9 cellular contexts compared by ENCODE assay signal in genomic region chr15:83092309-83092976, GRCh38. TPM values are rescaled to one million over a fixed set of nuclear protein-coding genes. Genes with fewer than 3 reads are reported as not detected.
DNase-seq lines count a peak whose midpoint lies in the region; ATAC-seq, FAIRE-seq and TF ChIP-seq lines count a peak whose summit lies in the region.
"Had no signal": no experiment of that assay in that cellular context is flagged by ENCODE, and none has a peak within 500 bp of the region (broad histone marks: within the 10 kb centered on the region; RNA-seq: fewer than 3 reads in every experiment).

No MANE protein-coding gene starts in this region.

- intact Hi-C loops in mammary epithelial cell (cut with micrococcal nuclease): no loop called here
- intact Hi-C loops in breast epithelium (cut with DNase I; ENCODE audit: low total_unique reads): no loop called here
- intact Hi-C loops in body of pancreas (cut with DNase I): no loop called here
- intact Hi-C loops in naive thymus-derived CD4-positive, alpha-beta T cell (cut with micrococcal nuclease): no loop called here

- CTCF ChIA-PET in mammary epithelial cell (lab: Charles Lee; ENCODE audit: low non-redundant PET): no interaction called here
- CTCF ChIA-PET in naive thymus-derived CD4-positive, alpha-beta T cell (lab: Charles Lee): no interaction called here

- H3K36me3 Mint-ChIP-seq in naive thymus-derived CD4-positive, alpha-beta T cell: no peaks in the 10 kb centered on the region

- H3K27ac ChIP-seq in mammary epithelial cell (ENCODE audit: insufficient read depth, low read depth, low read length): no peak overlapping the region
- H3K27ac ChIP-seq in breast epithelium: no peak overlapping the region
- H3K27ac ChIP-seq in body of pancreas: peak overlapping the region in 1 of 4 donors; percentile 37
- H3K27ac ChIP-seq in naive thymus-derived CD4-positive, alpha-beta T cell (ENCODE audit: low read depth, low read length): no peak overlapping the region
- no peak overlapping the region for H3K27ac ChIP-seq in effector memory CD4-positive, alpha-beta T cell (ENCODE audit: insufficient read depth, low read length, poor library complexity, severe bottlenecking)
- H3K27ac ChIP-seq: VCaP had no signal

- peaks cover 0 to 6% (median 5%) of the 10 kb centered on the region in 7 donors for H3K4me1 Mint-ChIP-seq in naive thymus-derived CD4-positive, alpha-beta T cell

- in situ Hi-C loops in mammary epithelial cell (cut with MboI; ENCODE audit: low sequenced_read_pairs in 2 of 2): no loop called here

- H3K27me3 ChIP-seq in mammary epithelial cell (ENCODE audit: insufficient read depth, low read length) (no peaks in the 10 kb centered on the region), breast epithelium (no peaks in the 10 kb centered on the region), body of pancreas (no peaks in the 10 kb centered on the region)
- no peaks in the 10 kb centered on the region for H3K27me3 ChIP-seq in naive thymus-derived CD4-positive, alpha-beta T cell (ENCODE audit: control insufficient read depth in 2 of 2, insufficient read depth in 2 of 2, low read length in 2 of 2)
- H3K27me3 ChIP-seq in effector memory CD4-positive, alpha-beta T cell (replicated peaks; ENCODE audit: control insufficient read depth, insufficient read depth, low read length, poor library complexity, severe bottlenecking): no peaks in the 10 kb centered on the region

- H3K9me3 ChIP-seq in mammary epithelial cell (replicated peaks; ENCODE audit: insufficient read depth, low read length) (no peaks in the 10 kb centered on the region), breast epithelium (no peaks in the 10 kb centered on the region), body of pancreas (peaks cover 0 to 1% (median 0%) of the 10 kb centered on the region in 3 donors)
- no peaks in the 10 kb centered on the region for H3K9me3 ChIP-seq in naive thymus-derived CD4-positive, alpha-beta T cell (ENCODE audit: control insufficient read depth in 2 of 3, low read length in 3 of 3)
- no peaks in the 10 kb centered on the region for H3K9me3 ChIP-seq in effector memory CD4-positive, alpha-beta T cell (ENCODE audit: control insufficient read depth, low read length)

- DNase-seq in mammary epithelial cell (peak; percentile 27), breast epithelium (ENCODE audit: low spot score in 2 of 2) (no peak), body of pancreas (peak in 2 of 4 donors; percentile 25 to 68), amniotic stem cell (lab: John Stamatoyannopoulos, UW) (no peak), urothelium cell line (ENCODE audit: low spot score) (no peak)
- DNase-seq in naive thymus-derived CD4-positive, alpha-beta T cell: no peak
- no peak for DNase-seq in effector memory CD4-positive, alpha-beta T cell

- TF ChIP-seq CTCF in mammary epithelial cell (conservative IDR thresholded peaks at IDR 0.05 in 1 of 2, IDR thresholded peaks at IDR 0.05 in 1 of 2; ENCODE audit: extremely low read depth in 1 of 2, insufficient read depth in 1 of 2, low read depth in 1 of 2, low read length in 2 of 2): no peak
- TF ChIP-seq CTCF in breast epithelium (IDR thresholded peaks at IDR 0.05): no peak
- TF ChIP-seq CTCF in body of pancreas (IDR thresholded peaks at IDR 0.05): no peak

- no peak overlapping the region for H3K27ac Mint-ChIP-seq in naive thymus-derived CD4-positive, alpha-beta T cell

- FAIRE-seq in urothelium cell line (lab: Jason Lieb, UNC): no peak

- H3K4me3 ChIP-seq in mammary epithelial cell (replicated peaks in 1 of 3; ENCODE audit: insufficient read depth in 1 of 3, low read depth in 2 of 3, low read length in 3 of 3): no peak overlapping the region
- H3K4me3 ChIP-seq in breast epithelium: no peak overlapping the region
- no peak overlapping the region for H3K4me3 ChIP-seq in body of pancreas
- no peak overlapping the region for H3K4me3 ChIP-seq in naive thymus-derived CD4-positive, alpha-beta T cell (ENCODE audit: low read length)
- H3K4me3 ChIP-seq in effector memory CD4-positive, alpha-beta T cell (ENCODE audit: insufficient read depth, low read depth, low read length, poor library complexity, severe bottlenecking): no peak overlapping the region

- ATAC-seq in HG03521 (IDR thresholded peaks at IDR 0.05; ENCODE audit: unreplicated experiment): peak; percentile 85
- no peak for ATAC-seq in body of pancreas
- ATAC-seq in naive thymus-derived CD4-positive, alpha-beta T cell: peak; percentile 84

- no peak overlapping the region for H3K4me2 ChIP-seq in mammary epithelial cell (ENCODE audit: insufficient read depth, low read depth, low read length)

- H3K36me3 ChIP-seq in mammary epithelial cell (ENCODE audit: insufficient read depth, low read length): no peaks in the 10 kb centered on the region
- no peaks in the 10 kb centered on the region for H3K36me3 ChIP-seq in breast epithelium
- no peaks in the 10 kb centered on the region for H3K36me3 ChIP-seq in body of pancreas (replicated peaks in 1 of 2; ENCODE audit: insufficient read depth in 1 of 2, low read depth in 2 of 2)
- H3K36me3 ChIP-seq in naive thymus-derived CD4-positive, alpha-beta T cell (ENCODE audit: control insufficient read depth in 2 of 3, insufficient read depth in 3 of 3, low read length in 3 of 3): no peaks in the 10 kb centered on the region
- no peaks in the 10 kb centered on the region for H3K36me3 ChIP-seq in effector memory CD4-positive, alpha-beta T cell (ENCODE audit: control insufficient read depth, insufficient read depth, low read length)

- no peak overlapping the region for H3K9ac ChIP-seq in mammary epithelial cell (ENCODE audit: insufficient read depth, low read length)

- H3K4me1 ChIP-seq in mammary epithelial cell (ENCODE audit: insufficient read depth, low read length) (no peaks in the 10 kb centered on the region), breast epithelium (no peaks in the 10 kb centered on the region), body of pancreas (no peaks in the 10 kb centered on the region)
- H3K4me1 ChIP-seq in naive thymus-derived CD4-positive, alpha-beta T cell (ENCODE audit: control insufficient read depth in 2 of 2, insufficient read depth in 2 of 2, low read length in 2 of 2): no peaks in the 10 kb centered on the region
- no peaks in the 10 kb centered on the region for H3K4me1 ChIP-seq in effector memory CD4-positive, alpha-beta T cell (ENCODE audit: control insufficient read depth, insufficient read depth, low read length, poor library complexity, severe bottlenecking)

- no TSS peak for BruUV-seq in mammary epithelial cell (replicated peaks; lab: Mats Ljungman, UMichigan)

- H2AFZ ChIP-seq in mammary epithelial cell (ENCODE audit: low read depth, low read length): no peak overlapping the region

- no peaks in the 10 kb centered on the region for H3K79me2 ChIP-seq in mammary epithelial cell (ENCODE audit: insufficient read depth, low read length)

- TF ChIP-seq POLR2A in breast epithelium (IDR thresholded peaks at IDR 0.05): no peak
- TF ChIP-seq POLR2A in body of pancreas (IDR thresholded peaks at IDR 0.05): peak in 2 of 3 donors; percentile 18 to 51

- peaks cover 0 to 26% (median 12%) of the 10 kb centered on the region in 5 donors for H3K27me3 Mint-ChIP-seq in naive thymus-derived CD4-positive, alpha-beta T cell

- POLR2A ChIA-PET in naive thymus-derived CD4-positive, alpha-beta T cell (lab: Charles Lee): no interaction called here

- dilution Hi-C loops in mammary epithelial cell (cut with HindIII; ENCODE audit: low sequenced_read_pairs): no loop called here

- no peaks in the 10 kb centered on the region for H4K20me1 ChIP-seq in mammary epithelial cell (ENCODE audit: insufficient read depth, low read length)

- peaks cover 0 to 5% (median 0%) of the 10 kb centered on the region in 11 donors for H3K9me3 Mint-ChIP-seq in naive thymus-derived CD4-positive, alpha-beta T cell

- 89% methylated on average over 3 of the region's 4 CpGs for WGBS in mammary epithelial cell (ENCODE audit: low coverage, missing lambda C conversion rate)
- 58 to 69% methylated on average over 4 of the region's 4 CpGs for WGBS in body of pancreas, 2 donors

- H3K4me3 Mint-ChIP-seq in naive thymus-derived CD4-positive, alpha-beta T cell: no peak overlapping the region

RNA-seq across cellular contexts. Expression of gene TM6SF1, which starts 15.0 kb away (rescaled TPM):
- total RNA-seq in mammary epithelial cell: under 1 TPM in 1 of 2 donors, not detected in 1; 0.83 TPM
- not detected for polyA plus RNA-seq in mammary epithelial cell
- not detected for polyA minus RNA-seq in mammary epithelial cell
- 1 to 10 TPM; 6.4 to 8.5 (median 7.3) TPM for total RNA-seq in breast epithelium
- total RNA-seq in body of pancreas: 1 to 10 TPM; 1.8 to 2.3 TPM
- 10 to 100 TPM in 1 of 5 experiments, 1 to 10 TPM in 2, under 1 TPM in 2; 0.41 to 10.1 (median 1.3) TPM for total RNA-seq in naive thymus-derived CD4-positive, alpha-beta T cell
- under 1 TPM in 1 of 2 donors, not detected in 1; 0.33 TPM for polyA plus RNA-seq in naive thymus-derived CD4-positive, alpha-beta T cell

RNA-seq across cellular contexts. Expression of gene BTBD1, which starts 25.4 kb away (rescaled TPM):
- total RNA-seq in mammary epithelial cell: 10 to 100 TPM; 58.0 to 93.5 TPM
- polyA plus RNA-seq in mammary epithelial cell: 36.7 TPM
- 37.2 TPM for polyA minus RNA-seq in mammary epithelial cell
- 10 to 100 TPM; 71.1 to 88.8 (median 87.5) TPM for total RNA-seq in breast epithelium
- 10 to 100 TPM; 24.4 to 37.9 TPM for total RNA-seq in body of pancreas
- total RNA-seq in naive thymus-derived CD4-positive, alpha-beta T cell: 10 to 100 TPM; 35.0 to 57.6 (median 36.4) TPM
- polyA plus RNA-seq in naive thymus-derived CD4-positive, alpha-beta T cell: 10 to 100 TPM; 39.9 to 45.1 TPM
